ENCODE assay signal across 8 cellular contexts in the genomic region with DNA sequence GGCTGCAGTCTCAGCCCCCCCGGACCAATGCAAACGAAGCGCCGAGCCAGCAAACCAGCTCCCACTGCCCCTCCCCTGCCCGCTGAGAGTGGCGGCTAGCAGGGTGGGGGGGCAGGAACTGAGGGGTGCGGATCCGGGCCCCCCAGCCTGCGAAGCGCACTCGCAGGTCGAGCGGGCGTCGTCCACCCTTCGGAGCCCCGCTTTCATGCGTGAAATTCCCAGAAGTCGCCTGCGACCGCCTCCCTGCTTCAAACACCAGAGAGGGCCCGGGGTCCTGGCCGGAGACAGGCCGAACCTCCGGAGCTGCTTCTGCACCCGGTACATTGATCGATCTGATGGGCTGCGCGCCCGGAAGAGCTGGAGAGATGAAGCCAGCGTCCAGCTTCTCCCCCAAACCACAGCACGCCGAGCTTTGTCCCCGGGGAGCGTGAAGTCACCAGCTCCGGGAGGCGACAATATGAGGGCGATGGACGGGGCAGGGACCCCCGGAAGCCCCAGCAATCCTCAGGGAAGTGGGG. TPM values are rescaled to one million over a fixed set of nuclear protein-coding genes. Genes with fewer than 3 reads are reported as not detected.
DNase-seq lines count a peak whose midpoint lies in the region; ATAC-seq and TF ChIP-seq lines count a peak whose summit lies in the region.

No MANE protein-coding gene starts in this region.

- H3K4me3 ChIP-seq in HEK293 (ENCODE audit: low read depth, low read length) (peak overlapping the region; percentile 70), NT2/D1 (ENCODE audit: insufficient read length, low read depth) (peak overlapping the region; percentile 90), foreskin fibroblast (ENCODE audit: low read depth in 1 of 2, low read length in 2 of 2) (peak overlapping the region; percentile 61 to 64), neural progenitor cell (peak overlapping the region; percentile 69)

- H3K4me1 Mint-ChIP-seq in activated T-helper 17 cell treated with anti-CD3 and anti-CD28 coated beads, Interleukin-2, amount 50 U/mL, for 72 hours, result peaks cover 8% of the 10 kb centered on the region
- peaks cover 57% of the 10 kb centered on the region for H3K4me1 Mint-ChIP-seq in neural progenitor cell

- no peaks in the 10 kb centered on the region for H3K9me3 Mint-ChIP-seq in activated T-helper 17 cell treated with anti-CD3 and anti-CD28 coated beads, Interleukin-2, amount 50 U/mL, for 72 hours
- no peaks in the 10 kb centered on the region for H3K9me3 Mint-ChIP-seq in neural progenitor cell

- H2AFZ ChIP-seq in neural progenitor cell (replicated peaks), result peak overlapping the region; percentile 17

- H3K79me2 ChIP-seq in neural progenitor cell (ENCODE audit: low read depth), result peaks cover 61% of the 10 kb centered on the region

- H3K27ac ChIP-seq in HEK293 (ENCODE audit: extremely low read depth, low read depth, low read length) (peak overlapping the region; percentile 92), neural progenitor cell (peak overlapping the region; percentile 94)

- peaks cover 23% of the 10 kb centered on the region for H3K4me1 ChIP-seq in HEK293 (ENCODE audit: control insufficient read depth, insufficient read depth, low read length)
- H3K4me1 ChIP-seq in NT2/D1 (ENCODE audit: insufficient read depth, insufficient read length), result peaks cover 15% of the 10 kb centered on the region
- peaks cover 33% of the 10 kb centered on the region for H3K4me1 ChIP-seq in neural progenitor cell

- peak overlapping the region; percentile 88 for H3K4me2 ChIP-seq in neural progenitor cell

- H3K36me3 ChIP-seq in HEK293 (ENCODE audit: control insufficient read depth in 2 of 2, insufficient read depth in 1 of 2, low read length in 2 of 2) (peaks cover 11 to 34% of the 10 kb centered on the region in 2 experiments), NT2/D1 (ENCODE audit: insufficient read depth, insufficient read length, low read length) (peaks cover 38% of the 10 kb centered on the region), neural progenitor cell (no peaks in the 10 kb centered on the region)

- no peaks in the 10 kb centered on the region for H3K27me3 ChIP-seq in NT2/D1 (ENCODE audit: insufficient read depth, insufficient read length)
- no peaks in the 10 kb centered on the region for H3K27me3 ChIP-seq in neural progenitor cell

- H3K27ac Mint-ChIP-seq in activated T-helper 17 cell treated with anti-CD3 and anti-CD28 coated beads, Interleukin-2, amount 50 U/mL, for 72 hours, result peak overlapping the region; percentile 43
- no peak overlapping the region for H3K27ac Mint-ChIP-seq in neural progenitor cell

- POLR2A ChIA-PET in HEK293 (lab: Yijun Ruan, JAX), result interaction anchor here (0.5 to 2.4 kb wide), 23 partner anchors 9 to 621 kb away, joined by 3 to 63 read pairs (median 3); partner anchors contain the start of genes DRG1, PIK3IP1, PISD and SMTN

- no peaks in the 10 kb centered on the region for H3K9me3 ChIP-seq in HEK293 (ENCODE audit: control insufficient read depth, insufficient read depth, low read depth, low read length)
- no peaks in the 10 kb centered on the region for H3K9me3 ChIP-seq in NT2/D1 (ENCODE audit: insufficient read depth, low read length)
- no peaks in the 10 kb centered on the region for H3K9me3 ChIP-seq in neural progenitor cell (ENCODE audit: low read depth)

- peaks cover 35% of the 10 kb centered on the region for H3K36me3 Mint-ChIP-seq in activated T-helper 17 cell treated with anti-CD3 and anti-CD28 coated beads, Interleukin-2, amount 50 U/mL, for 72 hours (ENCODE audit: low read depth)
- H3K36me3 Mint-ChIP-seq in neural progenitor cell, result peaks cover 3% of the 10 kb centered on the region

- H3K9ac ChIP-seq in NT2/D1 (ENCODE audit: insufficient read length, low read depth), result peak overlapping the region; percentile 99
- H3K9ac ChIP-seq in neural progenitor cell, result peak overlapping the region; percentile 69

- no peaks in the 10 kb centered on the region for H3K27me3 Mint-ChIP-seq in activated T-helper 17 cell treated with anti-CD3 and anti-CD28 coated beads, Interleukin-2, amount 50 U/mL, for 72 hours
- peaks cover 8% of the 10 kb centered on the region for H3K27me3 Mint-ChIP-seq in neural progenitor cell (ENCODE audit: insufficient read depth, low read depth)

- DNase-seq in CMK (ENCODE audit: low read depth), result peak; percentile 70
- DNase-seq in NT2/D1 (ENCODE audit: low read depth, low spot score), result no peak
- peak in 1 of 2 donors; percentile 65 for DNase-seq in foreskin fibroblast
- peak; percentile 81 for DNase-seq in neural progenitor cell (ENCODE audit: low spot score)
- no peak for DNase-seq in kidney glomerular epithelial cell (lab: John Stamatoyannopoulos, UW)

- CTCF ChIA-PET in HEK293 (lab: Yijun Ruan, JAX), result interaction anchor here (0.6 to 1.2 kb wide), 7 partner anchors 12 to 1645 kb away, joined by 3 to 6 read pairs (median 4); partner anchors contain the start of gene SELENOM

- peak overlapping the region; percentile 92 for H3K4me3 Mint-ChIP-seq in activated T-helper 17 cell treated with anti-CD3 and anti-CD28 coated beads, Interleukin-2, amount 50 U/mL, for 72 hours
- peak overlapping the region; percentile 91 for H3K4me3 Mint-ChIP-seq in neural progenitor cell

- TF ChIP-seq CTCF in HEK293 (tag by site-specific recombination; IDR thresholded peaks at IDR 0.05) (no peak), foreskin fibroblast (IDR thresholded peaks at IDR 0.05; ENCODE audit: low read depth, low read length) (no peak), neural progenitor cell (IDR thresholded peaks at IDR 0.05) (no peak)

- H3F3A ChIP-seq in neural progenitor cell (ENCODE audit: low read depth), result peaks cover 57% of the 10 kb centered on the region

- peaks cover 16% of the 10 kb centered on the region for H4K20me1 ChIP-seq in neural progenitor cell (ENCODE audit: low read depth)

- ATAC-seq in activated T-helper 17 cell treated with anti-CD3 and anti-CD28 coated beads, Interleukin-2, amount 50 U/mL, for 72 hours (replicated peaks), result peak; percentile 4
- ATAC-seq in GM19467 (IDR thresholded peaks at IDR 0.05; ENCODE audit: unreplicated experiment), result no peak

TF ChIP-seq in HEK293, 187 proteins besides CTCF, POLR2A, EP300 and RAD21:
- TF ChIP-seq ZBTB10 (tag by site-specific recombination; IDR thresholded peaks at IDR 0.05), result 0 out of 2 replicates have a peak, but pooled peaks have one; percentile 20
- TF ChIP-seq ZBTB21 (tag by site-specific recombination; IDR thresholded peaks at IDR 0.05), result no peak
- no peak for TF ChIP-seq BCL11A (tag by site-specific recombination; IDR thresholded peaks at IDR 0.05; ENCODE audit: low read depth)
- TF ChIP-seq GLI2 (tag by site-specific recombination; IDR thresholded peaks at IDR 0.05; ENCODE audit: borderline replicate concordance, low read depth), result no peak
- TF ChIP-seq, protein P1, sequence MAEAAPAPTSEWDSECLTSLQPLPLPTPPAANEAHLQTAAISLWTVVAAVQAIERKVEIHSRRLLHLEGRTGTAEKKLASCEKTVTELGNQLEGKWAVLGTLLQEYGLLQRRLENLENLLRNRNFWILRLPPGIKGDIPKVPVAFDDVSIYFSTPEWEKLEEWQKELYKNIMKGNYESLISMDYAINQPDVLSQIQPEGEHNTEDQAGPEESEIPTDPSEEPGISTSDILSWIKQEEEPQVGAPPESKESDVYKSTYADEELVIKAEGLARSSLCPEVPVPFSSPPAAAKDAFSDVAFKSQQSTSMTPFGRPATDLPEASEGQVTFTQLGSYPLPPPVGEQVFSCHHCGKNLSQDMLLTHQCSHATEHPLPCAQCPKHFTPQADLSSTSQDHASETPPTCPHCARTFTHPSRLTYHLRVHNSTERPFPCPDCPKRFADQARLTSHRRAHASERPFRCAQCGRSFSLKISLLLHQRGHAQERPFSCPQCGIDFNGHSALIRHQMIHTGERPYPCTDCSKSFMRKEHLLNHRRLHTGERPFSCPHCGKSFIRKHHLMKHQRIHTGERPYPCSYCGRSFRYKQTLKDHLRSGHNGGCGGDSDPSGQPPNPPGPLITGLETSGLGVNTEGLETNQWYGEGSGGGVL (tag by site-specific recombination; IDR thresholded peaks at IDR 0.05), result no peak
TF ChIP-seq in HEK293: peak in this region for 1.

RNA-seq across cellular contexts. Expression of gene PATZ1, which starts 0.6 kb away (rescaled TPM):
- 10 to 100 TPM; 16.9 to 28.3 TPM for total RNA-seq in activated T-helper 17 cell treated with anti-CD3 and anti-CD28 coated beads, Interleukin-2, amount 50 U/mL, for 72 hours
- 28.6 and 55.3 TPM in 2 replicates for total RNA-seq in neural progenitor cell (ENCODE audit: low replicate concordance)

RNA-seq across cellular contexts. Expression of gene DRG1, which starts 52.6 kb away (rescaled TPM):
- 10 to 100 TPM; 97.4 to 99.4 TPM for total RNA-seq in activated T-helper 17 cell treated with anti-CD3 and anti-CD28 coated beads, Interleukin-2, amount 50 U/mL, for 72 hours
- total RNA-seq in neural progenitor cell (ENCODE audit: low replicate concordance), result 70.9 and 78.9 TPM in 2 replicates

RNA-seq across cellular contexts. Expression of gene PIK3IP1, which starts 54.5 kb away (rescaled TPM):
- total RNA-seq in activated T-helper 17 cell treated with anti-CD3 and anti-CD28 coated beads, Interleukin-2, amount 50 U/mL, for 72 hours, result 10 to 100 TPM; 11.0 to 24.1 TPM
- total RNA-seq in neural progenitor cell (ENCODE audit: low replicate concordance), result 4.5 and 4.7 TPM in 2 replicates

Comparison
In these comparisons a context has a peak if more than half of its experiments do, and no peak if none do; other contexts are left out.
1. DNase-seq: peak in CMK (single experiment) and neural progenitor cell (single experiment); none in NT2/D1 (single experiment) and kidney glomerular epithelial cell (single experiment).
2. Peak in every context shown above with its lines, with median percentiles within 50 percentile points of each other: H3K4me3 ChIP-seq.